30 cellular contexts compared by ENCODE assay signal in genomic region chr11:19327280-19327679, GRCh38.
"Had no signal": no experiment of that assay in that cellular context is flagged by ENCODE, and none has a peak within 500 bp of the region (broad histone marks: within the 10 kb centered on the region; RNA-seq: fewer than 3 reads in every experiment).

No MANE protein-coding gene starts in this region.

- H3K4me1 ChIP-seq: ascending aorta, breast epithelium, SJSA1 had no signal

- H3K9me3 ChIP-seq: ascending aorta, breast epithelium, MG63, SJSA1, SK-N-SH had no signal

- ATAC-seq: activated CD4-positive, alpha-beta T cell treated with anti-CD3 and anti-CD28 coated beads for 36 hours; activated CD4-positive, CD25-positive, alpha-beta regulatory T cell treated with anti-CD3 and anti-CD28 coated beads, Interleukin-2, amount 50 U/mL, for 24 hours; activated CD8-positive, alpha-beta T cell treated with anti-CD3 and anti-CD28 coated beads, Interleukin-2, amount 10 ng/mL, durations not matched to agents 7 days and 5 days; Panc1; T-cell; T-helper 17 cell; WTC11 had no signal

- DNase-seq: activated CD4-positive, alpha-beta T cell treated with anti-CD3 and anti-CD28 coated beads for 36 hours; activated CD4-positive, alpha-beta T cell treated with anti-CD3 and anti-CD28 coated beads, Interleukin-2, amount 10 ng/mL, durations not matched to agents 7 days and 5 days; activated CD4-positive, alpha-beta T cell treated with anti-CD3 and anti-CD28 coated beads, Interleukin-2, amount 50 U/mL, for 48 hours; activated CD8-positive, alpha-beta T cell treated with anti-CD3 and anti-CD28 coated beads, Interleukin-2, amount 10 ng/mL, durations not matched to agents 7 days and 5 days; activated gamma-delta T cell; activated naive CD4-positive, alpha-beta T cell treated with Interleukin-2 at 50 U/mL for 16 hours; activated naive CD8-positive, alpha-beta T cell treated with anti-CD3 and anti-CD28 coated beads, Interleukin-2, amount 10 ng/mL, durations not matched to agents 7 days and 5 days; activated T-cell treated with anti-CD3 and anti-CD28 coated beads, Interleukin-2, amount 50 U/mL, for 24 hours; amygdala; caudate nucleus; cerebellar nuclear complex; MG63; NCI-H1048; NCI-H1105 treated with DMSO at 0.1 percent for 48 hours; NCI-H1436; NCI-H1694; NCI-H1930; NCI-H2081 treated with DMSO at 0.1 percent for 48 hours; NCI-H446 treated with DMSO at 0.1 percent for 48 hours; NCI-H524 treated with DMSO at 0.1 percent for 48 hours; SHP77 treated with DMSO at 0.1 percent for 48 hours; SK-N-SH; T-cell; T-helper 17 cell had no signal

- H3K27me3 ChIP-seq: ascending aorta had no signal

- H3K4me3 ChIP-seq: ascending aorta, breast epithelium, MG63, SJSA1 had no signal

- H3K36me3 ChIP-seq: ascending aorta, breast epithelium, MG63, SJSA1 had no signal

- H3K27ac ChIP-seq: ascending aorta, breast epithelium, SJSA1 had no signal
